8 cellular contexts compared by ENCODE assay signal in the genomic region with DNA sequence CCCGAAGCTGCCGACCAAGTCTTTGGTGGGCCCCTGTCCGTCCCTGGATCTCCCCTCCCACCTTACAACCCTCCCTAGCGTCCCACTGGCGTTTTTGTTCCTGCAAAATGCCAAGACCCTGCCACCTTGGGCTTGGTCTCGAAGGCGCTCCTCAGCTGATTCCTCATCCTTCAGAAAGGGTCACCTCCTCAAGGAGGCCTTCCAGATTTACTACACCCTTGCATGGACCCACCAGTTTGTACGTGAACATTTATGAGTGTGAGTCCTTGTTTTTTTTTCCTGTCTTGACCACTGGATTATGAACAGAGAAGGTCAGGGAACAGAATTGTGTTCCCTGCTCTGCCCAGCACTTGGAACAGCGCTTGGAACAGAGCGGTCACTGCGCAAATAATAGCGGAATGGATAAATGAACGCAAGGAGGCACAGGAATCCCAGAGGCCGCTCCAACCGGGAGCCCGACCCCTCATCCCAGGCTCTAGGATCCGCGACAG. TPM values are rescaled to one million over a fixed set of nuclear protein-coding genes. Genes with fewer than 3 reads are reported as not detected.
A peak's percentile ranks its signal among the peaks of the same experiment; 100 is the strongest.
DNase-seq lines count a peak whose midpoint lies in the region; ATAC-seq and TF ChIP-seq lines count a peak whose summit lies in the region.

No MANE protein-coding gene starts in this region.

- H3K9me3 ChIP-seq in T-helper 17 cell (ENCODE audit: control insufficient read depth, low read length, poor library complexity, severe bottlenecking) = no peaks in the 10 kb centered on the region
- no peaks in the 10 kb centered on the region for H3K9me3 ChIP-seq in gastroesophageal sphincter
- no peaks in the 10 kb centered on the region for H3K9me3 ChIP-seq in skeletal muscle satellite cell (replicated peaks; ENCODE audit: low read length)

- TF ChIP-seq POLR2A in gastroesophageal sphincter (IDR thresholded peaks at IDR 0.05) = no peak

- peaks cover 12% of the 10 kb centered on the region for H3K4me1 Mint-ChIP-seq in T-helper 17 cell

- H3K9ac ChIP-seq in skeletal muscle satellite cell (ENCODE audit: low read depth, low read length) = no peak overlapping the region

- peak in 1 of 4 experiments; percentile 4 for TF ChIP-seq CTCF in gastroesophageal sphincter (IDR thresholded peaks at IDR 0.05)

- H3K4me3 ChIP-seq in gastroesophageal sphincter (peak overlapping the region; percentile 74 to 92), skeletal muscle satellite cell (ENCODE audit: low read length) (peak overlapping the region; percentile 87)

- ATAC-seq in GM21528 (IDR thresholded peaks at IDR 0.05; ENCODE audit: low FRiP score, unreplicated experiment) (peak; percentile 33), T-helper 17 cell (no peak), gastroesophageal sphincter (no peak)

- H3K27me3 Mint-ChIP-seq in T-helper 17 cell = peaks cover 18% of the 10 kb centered on the region

- H3K27ac Mint-ChIP-seq in T-helper 17 cell = no peak overlapping the region

- H3K4me3 Mint-ChIP-seq in T-helper 17 cell = peak overlapping the region; percentile 87

- no peaks in the 10 kb centered on the region for H3K36me3 Mint-ChIP-seq in T-helper 17 cell (ENCODE audit: low read depth)

- H3K27ac ChIP-seq in gastroesophageal sphincter = peak overlapping the region in 3 of 4 donors; percentile 79 to 85 (median 81)

- peak overlapping the region; percentile 96 for H3K4me2 ChIP-seq in skeletal muscle satellite cell (ENCODE audit: low read length)

- H3K4me1 ChIP-seq in gastroesophageal sphincter (peaks cover 0 to 48% (median 11%) of the 10 kb centered on the region in 3 donors), skeletal muscle satellite cell (ENCODE audit: control insufficient read depth, insufficient read depth, low read length) (peaks cover 22% of the 10 kb centered on the region)

- peaks cover 0 to 35% of the 10 kb centered on the region in 2 donors for H3K36me3 ChIP-seq in gastroesophageal sphincter
- H3K36me3 ChIP-seq in skeletal muscle satellite cell (ENCODE audit: insufficient read depth, low read length) = peaks cover 25% of the 10 kb centered on the region

- WGBS in gastroesophageal sphincter (ENCODE audit: low coverage in 1 of 2), 2 donors = 28 to 47% methylated on average over 2 to 11 of the region's 18 CpGs

- peaks cover 55% of the 10 kb centered on the region for H3K27me3 ChIP-seq in gastroesophageal sphincter
- peaks cover 33% of the 10 kb centered on the region for H3K27me3 ChIP-seq in skeletal muscle satellite cell (ENCODE audit: control insufficient read depth, insufficient read depth, low read length)

- no peak for DNase-seq in T-helper 17 cell
- no peak for DNase-seq in NCI-H1105 treated with DMSO at 0.1 percent for 48 hours (lab: John Stamatoyannopoulos, UW)
- DNase-seq in NCI-H1694 (lab: John Stamatoyannopoulos, UW) = no peak
- no peak for DNase-seq in NCI-H510A treated with DMSO at 0.1 percent for 48 hours (lab: John Stamatoyannopoulos, UW)
- DNase-seq in COLO829 (ENCODE audit: low spot score) = no peak

- no peak for TF ChIP-seq EP300 in gastroesophageal sphincter (IDR thresholded peaks at IDR 0.05)

RNA-seq across cellular contexts. Expression of gene GFER, which starts 0.9 kb away (rescaled TPM):
- total RNA-seq in T-helper 17 cell (10 to 100 TPM; 16.2 to 22.1 TPM), gastroesophageal sphincter (10 to 100 TPM; 12.8 to 45.6 (median 25.1) TPM)
- total RNA-seq in skeletal muscle satellite cell (2012; rRNA removed) = 10.1 and 13.1 TPM in 2 replicates

RNA-seq across cellular contexts. Expression of gene NOXO1, which starts 1.8 kb away (rescaled TPM):
- total RNA-seq in T-helper 17 cell (under 1 TPM; 0.40 to 0.78 TPM), gastroesophageal sphincter (1 to 10 TPM in 2 of 4 donors, not detected in 2; 1.0 to 1.1 TPM)
- total RNA-seq in skeletal muscle satellite cell (2012; rRNA removed) = not detected in 2 replicates

RNA-seq across cellular contexts. Expression of gene SYNGR3, which starts 6.7 kb away (rescaled TPM):
- total RNA-seq in T-helper 17 cell (1 to 10 TPM; 7.3 to 8.1 TPM), gastroesophageal sphincter (1 to 10 TPM in 3 of 4 donors, not detected in 1; 1.2 to 5.1 (median 3.1) TPM)
- total RNA-seq in skeletal muscle satellite cell (2012; rRNA removed) = 0.66 and 1.8 TPM in 2 replicates

RNA-seq across cellular contexts. Expression of gene TBL3, which starts 11.2 kb away (rescaled TPM):
- 10 to 100 TPM; 19.5 to 20.8 TPM for total RNA-seq in T-helper 17 cell
- total RNA-seq in gastroesophageal sphincter = 10 to 100 TPM; 26.7 to 38.6 (median 33.2) TPM
- total RNA-seq in skeletal muscle satellite cell (2012; rRNA removed) = 45.9 and 58.6 TPM in 2 replicates

RNA-seq across cellular contexts. Expression of gene RNF151, which starts 16.4 kb away (rescaled TPM):
- total RNA-seq in T-helper 17 cell = not detected
- not detected for total RNA-seq in gastroesophageal sphincter
- total RNA-seq in skeletal muscle satellite cell (2012; rRNA removed) = not detected in 2 replicates
